ENCODE assay signal across 2 cellular contexts in the genomic region with DNA sequence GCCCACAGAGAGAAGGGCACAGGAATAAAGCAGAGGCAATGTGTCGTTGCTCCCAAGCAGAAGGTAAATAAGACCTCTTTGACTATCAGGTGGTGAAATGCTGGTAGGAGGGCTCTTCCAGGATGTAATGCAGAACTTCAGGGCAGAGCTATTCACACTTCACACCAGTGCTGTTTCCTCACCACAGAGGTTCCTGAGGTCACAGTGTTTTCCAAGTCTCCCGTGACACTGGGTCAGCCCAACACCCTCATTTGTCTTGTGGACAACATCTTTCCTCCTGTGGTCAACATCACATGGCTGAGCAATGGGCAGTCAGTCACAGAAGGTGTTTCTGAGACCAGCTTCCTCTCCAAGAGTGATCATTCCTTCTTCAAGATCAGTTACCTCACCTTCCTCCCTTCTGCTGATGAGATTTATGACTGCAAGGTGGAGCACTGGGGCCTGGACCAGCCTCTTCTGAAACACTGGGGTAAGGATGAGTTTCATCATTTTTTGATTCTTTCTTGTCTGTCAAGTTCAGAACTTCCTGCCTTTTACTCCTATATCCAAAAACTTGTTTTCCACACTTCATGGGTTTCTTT. TPM values are rescaled to one million over a fixed set of nuclear protein-coding genes. Genes with fewer than 3 reads are reported as not detected.
"Had no signal": no experiment of that assay in that cellular context is flagged by ENCODE, and none has a peak within 500 bp of the region (broad histone marks: within the 10 kb centered on the region; RNA-seq: fewer than 3 reads in every experiment).

No MANE protein-coding gene starts in this region.

RNA-seq across cellular contexts. Expression of a gene that starts 4.7 kb away (rescaled TPM):
- total RNA-seq: lung microvascular endothelial cell had no signal

RNA-seq across cellular contexts. Expression of a gene that starts 24.6 kb away (rescaled TPM):
- total RNA-seq: temporal lobe had no signal
